In the genomic region with DNA sequence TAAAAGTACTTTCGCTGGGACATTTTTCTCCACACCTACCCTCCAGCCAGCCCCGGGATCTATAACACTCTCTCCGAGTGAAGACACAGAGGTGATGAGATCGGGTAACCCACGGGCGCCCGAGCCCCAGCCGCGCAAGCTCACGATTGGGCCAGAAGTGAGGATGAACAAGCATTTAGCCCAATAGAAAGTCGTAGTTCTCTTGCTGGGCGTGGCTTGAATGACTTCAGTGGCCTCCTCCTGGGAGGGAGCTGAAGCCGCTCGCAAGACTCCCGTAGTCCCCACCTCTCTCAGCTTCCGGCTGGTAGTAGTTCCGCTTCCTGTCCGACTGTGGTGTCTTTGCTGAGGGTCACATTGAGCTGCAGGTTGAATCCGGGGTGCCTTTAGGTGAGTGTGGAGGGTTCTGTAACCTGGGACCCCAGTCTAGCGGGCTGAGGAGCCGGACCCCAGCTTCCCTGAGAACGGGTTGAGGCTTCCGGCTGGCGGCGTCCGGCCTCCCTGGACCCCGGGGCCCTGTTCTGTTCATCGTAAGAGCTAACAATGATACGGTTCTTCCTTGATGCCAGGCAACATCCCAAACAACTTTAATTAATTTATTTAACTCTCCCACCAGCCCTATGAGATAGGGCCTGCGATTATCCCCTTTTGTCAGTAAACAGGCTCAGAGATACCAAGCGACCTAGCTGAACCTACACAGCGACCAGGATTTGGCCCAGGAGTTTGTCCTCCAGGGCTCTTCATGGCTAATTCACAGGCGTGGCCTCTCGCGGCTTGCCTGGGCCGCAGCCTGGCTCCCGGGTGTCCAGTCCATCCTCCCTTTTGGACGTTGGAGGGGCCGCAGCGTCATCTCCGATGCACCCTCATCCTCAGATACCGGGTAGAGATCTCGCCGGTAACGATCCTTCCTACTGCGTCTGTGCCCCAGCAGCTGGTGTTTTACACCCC, we compare ENCODE assay signal across 8 cellular contexts. TPM values are rescaled to one million over a fixed set of nuclear protein-coding genes. Genes with fewer than 3 reads are reported as not detected.
DNase-seq lines count a peak whose midpoint lies in the region; ATAC-seq and TF ChIP-seq lines count a peak whose summit lies in the region.

A gene with protein sequence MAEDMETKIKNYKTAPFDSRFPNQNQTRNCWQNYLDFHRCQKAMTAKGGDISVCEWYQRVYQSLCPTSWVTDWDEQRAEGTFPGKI (plus strand): TSS at position 307 of the 945 bp plus-strand sequence. CDS start 2,921 bp downstream, outside the sequence.

- H3K9me3 ChIP-seq in liver (ENCODE audit: control insufficient read depth in 4 of 4, low read length in 3 of 4) = no peaks in the 10 kb centered on the region

- ATAC-seq in GM19372 (IDR thresholded peaks at IDR 0.05; ENCODE audit: low read depth, unreplicated experiment) (peak; percentile 52), HG03571 (IDR thresholded peaks at IDR 0.05; ENCODE audit: unreplicated experiment) (peak; percentile 60)

- DNase-seq in C1 segment of cervical spinal cord (lab: John Stamatoyannopoulos, UW) = peak; percentile 30 to 98 (median 90)
- DNase-seq in NCI-H82 (lab: John Stamatoyannopoulos, UW) = peak; percentile 100
- DNase-seq in activated CD4-positive, alpha-beta T cell treated with anti-CD3 and anti-CD28 coated beads, Interleukin-2, amount 50 U/mL, for 48 hours = peak; percentile 91 to 94
- peak; percentile 89 to 95 for DNase-seq in dermis microvascular lymphatic vessel endothelial cell (ENCODE audit: low read depth in 2 of 2)
- peak; percentile 95 for DNase-seq in stimulated activated CD4-positive, alpha-beta T cell treated with anti-CD3 and anti-CD28 coated beads, Interleukin-4, amount 100 ng/mL, for 24 hours

- H3K4me3 ChIP-seq in liver (ENCODE audit: low read depth in 1 of 3, low read length in 3 of 3) = peak within 1 kb of the TSS; percentile 63 to 95 (median 88)

- peaks cover 5 to 29% (median 15%) of the 10 kb centered on the region in 4 donors for H3K4me1 ChIP-seq in liver (ENCODE audit: control insufficient read depth in 4 of 4, insufficient read depth in 4 of 4, low read length in 3 of 4)

- H3K27me3 ChIP-seq in liver (ENCODE audit: control insufficient read depth in 4 of 4, insufficient read depth in 4 of 4, low read length in 3 of 4) = no peaks in the 10 kb centered on the region

- peaks cover 2 to 13% (median 3%) of the 10 kb centered on the region in 4 donors for H3K36me3 ChIP-seq in liver (ENCODE audit: control insufficient read depth in 4 of 4, insufficient read depth in 3 of 4, low read depth in 1 of 4, low read length in 3 of 4)

- H3K9ac ChIP-seq in liver (ENCODE audit: low read depth in 1 of 2, low read length in 2 of 2) = peak within 1 kb of the TSS; percentile 86 to 92

- TF ChIP-seq CTCF in liver (IDR thresholded peaks at IDR 0.05; ENCODE audit: low read depth, low read length, missing input control) = no peak

- TF ChIP-seq RAD21 in liver (IDR thresholded peaks at IDR 0.05) = peak in 1 of 2 donors; percentile 37

- under 1% methylated on average over 46 of the region's 46 CpGs for WGBS in liver

- H3K27ac ChIP-seq in liver (ENCODE audit: low read depth in 1 of 2, low read length in 2 of 2) = peak within 1 kb of the TSS; percentile 37 to 71

TF ChIP-seq in liver, 16 proteins besides CTCF, POLR2A, EP300 and RAD21:
- TF ChIP-seq GABPA (IDR thresholded peaks at IDR 0.05 in 1 of 2, conservative IDR thresholded peaks at IDR 0.05 in 1 of 2) = peak; percentile 94 to 97
- no peak for TF ChIP-seq EGR1 (IDR thresholded peaks at IDR 0.05; ENCODE audit: low read depth in 2 of 2)
- TF ChIP-seq NR2F2 (IDR thresholded peaks at IDR 0.05) = peak; percentile 28
- TF ChIP-seq, protein P1, sequence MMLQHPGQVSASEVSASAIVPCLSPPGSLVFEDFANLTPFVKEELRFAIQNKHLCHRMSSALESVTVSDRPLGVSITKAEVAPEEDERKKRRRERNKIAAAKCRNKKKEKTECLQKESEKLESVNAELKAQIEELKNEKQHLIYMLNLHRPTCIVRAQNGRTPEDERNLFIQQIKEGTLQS (IDR thresholded peaks at IDR 0.05) = no peak
- TF ChIP-seq, protein P2, sequence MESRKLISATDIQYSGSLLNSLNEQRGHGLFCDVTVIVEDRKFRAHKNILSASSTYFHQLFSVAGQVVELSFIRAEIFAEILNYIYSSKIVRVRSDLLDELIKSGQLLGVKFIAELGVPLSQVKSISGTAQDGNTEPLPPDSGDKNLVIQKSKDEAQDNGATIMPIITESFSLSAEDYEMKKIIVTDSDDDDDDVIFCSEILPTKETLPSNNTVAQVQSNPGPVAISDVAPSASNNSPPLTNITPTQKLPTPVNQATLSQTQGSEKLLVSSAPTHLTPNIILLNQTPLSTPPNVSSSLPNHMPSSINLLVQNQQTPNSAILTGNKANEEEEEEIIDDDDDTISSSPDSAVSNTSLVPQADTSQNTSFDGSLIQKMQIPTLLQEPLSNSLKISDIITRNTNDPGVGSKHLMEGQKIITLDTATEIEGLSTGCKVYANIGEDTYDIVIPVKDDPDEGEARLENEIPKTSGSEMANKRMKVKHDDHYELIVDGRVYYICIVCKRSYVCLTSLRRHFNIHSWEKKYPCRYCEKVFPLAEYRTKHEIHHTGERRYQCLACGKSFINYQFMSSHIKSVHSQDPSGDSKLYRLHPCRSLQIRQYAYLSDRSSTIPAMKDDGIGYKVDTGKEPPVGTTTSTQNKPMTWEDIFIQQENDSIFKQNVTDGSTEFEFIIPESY (IDR thresholded peaks at IDR 0.05) = no peak
- TF ChIP-seq, protein P3, sequence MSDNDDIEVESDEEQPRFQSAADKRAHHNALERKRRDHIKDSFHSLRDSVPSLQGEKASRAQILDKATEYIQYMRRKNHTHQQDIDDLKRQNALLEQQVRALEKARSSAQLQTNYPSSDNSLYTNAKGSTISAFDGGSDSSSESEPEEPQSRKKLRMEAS (IDR thresholded peaks at IDR 0.05) = peak; percentile 49
- peak; percentile 95 for TF ChIP-seq TAF1 (conservative IDR thresholded peaks at IDR 0.05)
- TF ChIP-seq, protein P4, sequence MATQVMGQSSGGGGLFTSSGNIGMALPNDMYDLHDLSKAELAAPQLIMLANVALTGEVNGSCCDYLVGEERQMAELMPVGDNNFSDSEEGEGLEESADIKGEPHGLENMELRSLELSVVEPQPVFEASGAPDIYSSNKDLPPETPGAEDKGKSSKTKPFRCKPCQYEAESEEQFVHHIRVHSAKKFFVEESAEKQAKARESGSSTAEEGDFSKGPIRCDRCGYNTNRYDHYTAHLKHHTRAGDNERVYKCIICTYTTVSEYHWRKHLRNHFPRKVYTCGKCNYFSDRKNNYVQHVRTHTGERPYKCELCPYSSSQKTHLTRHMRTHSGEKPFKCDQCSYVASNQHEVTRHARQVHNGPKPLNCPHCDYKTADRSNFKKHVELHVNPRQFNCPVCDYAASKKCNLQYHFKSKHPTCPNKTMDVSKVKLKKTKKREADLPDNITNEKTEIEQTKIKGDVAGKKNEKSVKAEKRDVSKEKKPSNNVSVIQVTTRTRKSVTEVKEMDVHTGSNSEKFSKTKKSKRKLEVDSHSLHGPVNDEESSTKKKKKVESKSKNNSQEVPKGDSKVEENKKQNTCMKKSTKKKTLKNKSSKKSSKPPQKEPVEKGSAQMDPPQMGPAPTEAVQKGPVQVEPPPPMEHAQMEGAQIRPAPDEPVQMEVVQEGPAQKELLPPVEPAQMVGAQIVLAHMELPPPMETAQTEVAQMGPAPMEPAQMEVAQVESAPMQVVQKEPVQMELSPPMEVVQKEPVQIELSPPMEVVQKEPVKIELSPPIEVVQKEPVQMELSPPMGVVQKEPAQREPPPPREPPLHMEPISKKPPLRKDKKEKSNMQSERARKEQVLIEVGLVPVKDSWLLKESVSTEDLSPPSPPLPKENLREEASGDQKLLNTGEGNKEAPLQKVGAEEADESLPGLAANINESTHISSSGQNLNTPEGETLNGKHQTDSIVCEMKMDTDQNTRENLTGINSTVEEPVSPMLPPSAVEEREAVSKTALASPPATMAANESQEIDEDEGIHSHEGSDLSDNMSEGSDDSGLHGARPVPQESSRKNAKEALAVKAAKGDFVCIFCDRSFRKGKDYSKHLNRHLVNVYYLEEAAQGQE (IDR thresholded peaks at IDR 0.05) = peak; percentile 87
- no peak for TF ChIP-seq FOXA1 (IDR thresholded peaks at IDR 0.05)
- no peak for TF ChIP-seq HNF4A (conservative IDR thresholded peaks at IDR 0.05)
- peak; percentile 62 for TF ChIP-seq YY1 (IDR thresholded peaks at IDR 0.05)
- no peak for TF ChIP-seq HNF4G (IDR thresholded peaks at IDR 0.05)
- peak; percentile 42 to 48 for TF ChIP-seq JUND (IDR thresholded peaks at IDR 0.05)
- peak; percentile 30 to 44 for TF ChIP-seq RXRA (IDR thresholded peaks at IDR 0.05)
- no peak for TF ChIP-seq FOXA2 (IDR thresholded peaks at IDR 0.05)
- TF ChIP-seq SP1 (IDR thresholded peaks at IDR 0.05) = peak; percentile 89

RNA-seq across cellular contexts. Expression of the gene that starts here (rescaled TPM):
- total RNA-seq in dermis microvascular lymphatic vessel endothelial cell (243 and 347 TPM in 2 replicates), liver (100 to 1,000 TPM; 139 to 191 TPM)
- 100 to 1,000 TPM; 451 to 518 TPM for polyA plus RNA-seq in liver

Comparison
In these comparisons a context has a peak if more than half of its experiments do, and no peak if none do; other contexts are left out.
1. Peak in every context shown above with its lines: DNase-seq, ATAC-seq, H3K4me3 ChIP-seq and H3K27ac ChIP-seq.